Comparison of ENCODE assay signal across 6 cellular contexts in the genomic region with DNA sequence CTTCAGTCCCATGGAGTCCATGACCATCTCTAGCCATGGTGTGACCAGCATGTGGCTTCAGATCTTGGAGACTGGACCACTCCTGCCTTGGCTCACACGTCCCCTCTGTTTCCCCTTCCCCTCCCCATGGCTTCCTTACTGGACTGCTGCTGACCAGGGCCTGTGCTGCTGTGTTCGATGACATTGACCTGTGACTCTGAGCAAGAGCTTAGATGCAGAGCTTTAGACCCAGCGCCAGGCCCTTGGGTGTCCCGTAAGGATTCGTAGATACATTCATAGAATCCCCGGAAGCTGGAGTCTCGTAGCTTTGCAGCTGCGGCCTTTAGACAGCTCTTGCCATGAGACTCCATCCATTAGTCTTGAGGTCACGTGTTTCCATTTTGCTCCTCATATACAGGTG.
DNase-seq lines count a peak whose midpoint lies in the region; ATAC-seq, FAIRE-seq and TF ChIP-seq lines count a peak whose summit lies in the region.
"Not testable (repeated sequence)": the region's sequence is repeated elsewhere in the genome, so short reads cannot be mapped to it uniquely, and the experiment has no call there.

No MANE protein-coding gene starts in this region.

- not testable (repeated sequence) for H2BK5ac ChIP-seq in IMR-90 (ENCODE audit: low read depth, low read length, poor library complexity, severe bottlenecking)

- peaks cover 0 to 12% of the 10 kb centered on the region in 2 experiments; a peak in 1 of 4 replicates for H3K79me1 ChIP-seq in IMR-90 (ENCODE audit: low read depth in 1 of 2, low read length in 2 of 2)

- TF ChIP-seq POLR2A in IMR-90 (IDR thresholded peaks at IDR 0.05; ENCODE audit: low read depth, low read length); K562 (conservative IDR thresholded peaks at IDR 0.05); HepG2 (IDR thresholded peaks at IDR 0.05; ENCODE audit: insufficient read depth in 1 of 2, low read depth in 2 of 2, low read length in 2 of 2); sigmoid colon (IDR thresholded peaks at IDR 0.05): not testable (repeated sequence)

- intact Hi-C loops in IMR-90 (cut with micrococcal nuclease); K562 (cut with micrococcal nuclease); sigmoid colon (cut with DNase I): not testable (repeated sequence)
- intact Hi-C loops in HepG2 (cut with micrococcal nuclease; ENCODE audit: unreplicated experiment) = loop anchor here (5.0 to 10.0 kb wide), 2 partner anchors 45 to 83 kb away; no protein-coding TSS in a partner anchor

- TF ChIP-seq RAD21 in IMR-90 (IDR thresholded peaks at IDR 0.05; ENCODE audit: low read length); K562 (CRISPR knock-in tag; conservative IDR thresholded peaks at IDR 0.05 in 1 of 2, IDR thresholded peaks at IDR 0.05 in 1 of 2); HepG2 (CRISPR knock-in tag; IDR thresholded peaks at IDR 0.05): not testable (repeated sequence)

- not testable (repeated sequence) for H3K36me3 Mint-ChIP-seq in nephron (ENCODE audit: low read depth)

- H3K27ac ChIP-seq in IMR-90 (ENCODE audit: insufficient read depth, low read length); K562 (ENCODE audit: extremely low read depth, low read depth, low read length); HepG2 (ENCODE audit: extremely low read length, insufficient read depth, low read length); sigmoid colon: not testable (repeated sequence)
- H3K27ac ChIP-seq in urinary bladder (ENCODE audit: low read depth) = peak overlapping the region; percentile 35

- H3K27me3 Mint-ChIP-seq in nephron (ENCODE audit: low read depth) = peaks cover 21% of the 10 kb centered on the region

- in situ Hi-C loops in IMR-90 (cut with MboI; ENCODE audit: low sequenced_read_pairs); K562 (cut with MboI); HepG2 (cut with HindIII; ENCODE audit: extremely low pct_ligation_motif_present, low pct_unique_long_range_greater_than_20kb): not testable (repeated sequence)

- TF ChIP-seq CTCF in IMR-90 (conservative IDR thresholded peaks at IDR 0.05; ENCODE audit: low read depth, low read length); K562 (IDR thresholded peaks at IDR 0.05 in 2 of 3, conservative IDR thresholded peaks at IDR 0.05 in 1 of 3; ENCODE audit: insufficient read depth in 2 of 3, low read depth in 1 of 3, low read length in 3 of 3); HepG2 (CRISPR knock-in tag; IDR thresholded peaks at IDR 0.05); nephron (IDR thresholded peaks at IDR 0.05; ENCODE audit: unreplicated experiment in 3 of 3); sigmoid colon (IDR thresholded peaks at IDR 0.05): not testable (repeated sequence)

- BruUV-seq in IMR-90 (replicated peaks; lab: Mats Ljungman, UMichigan); K562 (replicated peaks; lab: Mats Ljungman, UMichigan); HepG2 (replicated peaks; lab: Mats Ljungman, UMichigan): not testable (repeated sequence)

- peak overlapping the region; percentile 99; the same call in 1 of the 2 replicates for H2BK120ac ChIP-seq in IMR-90 (ENCODE audit: low read depth, low read length)

- DNase-seq in IMR-90; K562 (ENCODE audit: extremely low read depth in 1 of 4, low spot score in 3 of 4); HepG2 (ENCODE audit: low spot score): not testable (repeated sequence)
- peak; percentile 37 for DNase-seq in sigmoid colon

- peaks cover 38% of the 10 kb centered on the region for H3K4me1 Mint-ChIP-seq in nephron

- H3K14ac ChIP-seq in IMR-90 (replicated peaks; ENCODE audit: low read depth, low read length) = not testable (repeated sequence)

- peak overlapping the region; percentile 70 for H2BK20ac ChIP-seq in IMR-90 (ENCODE audit: low read depth, low read length)

- POLR2A ChIA-PET in IMR-90 (lab: Charles Lee; ENCODE audit: unreplicated experiment); K562 (lab: Yijun Ruan, JAX); HepG2 (lab: Yijun Ruan, JAX): not testable (repeated sequence)

- not testable (repeated sequence) for H3K4me3 ChIP-seq in IMR-90 (ENCODE audit: insufficient read depth, low read depth, low read length); K562; HepG2 (replicated peaks in 1 of 3; ENCODE audit: insufficient read depth in 1 of 3, low read depth in 2 of 3, low read length in 3 of 3); sigmoid colon; urinary bladder (ENCODE audit: low read depth, low read length)

- CTCF ChIA-PET in IMR-90 (lab: Yijun Ruan, JAX); K562 (lab: Yijun Ruan, JAX; ENCODE audit: low intra/inter-chr PET ratio); HepG2 (lab: Yijun Ruan, JAX; ENCODE audit: low intra/inter-chr PET ratio, low total read pairs): not testable (repeated sequence)

- WGBS in IMR-90 (ENCODE audit: extremely low coverage in 2 of 2, insufficient read length in 1 of 2), 2 experiments = 100% methylated on average over 3 of the region's 9 CpGs; no CpG with 5 or more reads in 1 of the 2 experiments
- 63% methylated on average over 7 of the region's 9 CpGs for WGBS in K562 (ENCODE audit: insufficient coverage, low coverage, missing lambda C conversion rate)
- WGBS in HepG2 (ENCODE audit: low lambda C conversion rate) = 89% methylated on average over 9 of the region's 9 CpGs
- WGBS in sigmoid colon, 2 donors = 94 to 96% methylated on average over 9 of the region's 9 CpGs
- WGBS in urinary bladder = 94% methylated on average over 9 of the region's 9 CpGs

- not testable (repeated sequence) for H3K23ac ChIP-seq in IMR-90 (ENCODE audit: low read depth, low read length)

- dilution Hi-C loops in IMR-90 (cut with HindIII; ENCODE audit: low sequenced_read_pairs, unreplicated experiment) = not testable (repeated sequence)

- H3K4me2 ChIP-seq in IMR-90 (ENCODE audit: low read depth, low read length); K562 (ENCODE audit: insufficient read depth, low read length); HepG2 (ENCODE audit: low read depth, low read length): not testable (repeated sequence)

- not testable (repeated sequence) for H3K9ac ChIP-seq in IMR-90 (ENCODE audit: low read depth, low read length); K562 (ENCODE audit: insufficient read depth in 1 of 2, low read depth in 2 of 2, low read length in 2 of 2); HepG2 (ENCODE audit: insufficient read depth, low read depth, low read length)

- H3K9me3 ChIP-seq in IMR-90 (ENCODE audit: control insufficient read depth, insufficient read depth, low read length); K562 (replicated peaks; ENCODE audit: control insufficient read depth, insufficient read depth, low read depth, low read length); HepG2 (ENCODE audit: low read length); sigmoid colon: not testable (repeated sequence)

- H4K8ac ChIP-seq in IMR-90 (ENCODE audit: low read depth in 2 of 2, low read length in 2 of 2) = not testable (repeated sequence)

- H3K27ac Mint-ChIP-seq in nephron = peak overlapping the region in 2 of 3 experiments; percentile 58 to 68

- H3K9me3 Mint-ChIP-seq in nephron = not testable (repeated sequence)

- peak overlapping the region; percentile 37; the same call in 1 of the 2 replicates for H3K18ac ChIP-seq in IMR-90 (ENCODE audit: low read depth, low read length)

- H3K4ac ChIP-seq in IMR-90 (ENCODE audit: low read depth, low read length) = peak overlapping the region; percentile 55; the same call in 1 of the 2 replicates

- H3K79me2 ChIP-seq in K562 (ENCODE audit: control insufficient read depth, insufficient read depth, low read length); HepG2 (ENCODE audit: insufficient read depth, low read length): not testable (repeated sequence)

- not testable (repeated sequence) for H2AFZ ChIP-seq in IMR-90 (replicated peaks; ENCODE audit: low read length, poor library complexity); K562 (ENCODE audit: low read depth, low read length); HepG2 (ENCODE audit: low read length)

- not testable (repeated sequence) for H4K5ac ChIP-seq in IMR-90 (ENCODE audit: low read depth, low read length)

- not testable (repeated sequence) for H2AK9ac ChIP-seq in IMR-90 (replicated peaks; ENCODE audit: low read depth, low read length, poor library complexity)

- FAIRE-seq in K562 (lab: Jason Lieb, UNC); HepG2 (lab: Jason Lieb, UNC): not testable (repeated sequence)

- H2AK5ac ChIP-seq in IMR-90 (ENCODE audit: low read depth, low read length) = peak overlapping the region; percentile 100; the same call in 1 of the 2 replicates

- H3K27me3 ChIP-seq in IMR-90 (ENCODE audit: control insufficient read depth, insufficient read depth, low read length); HepG2 (ENCODE audit: control insufficient read depth in 1 of 2, insufficient read depth in 2 of 2, low read length in 2 of 2); sigmoid colon: not testable (repeated sequence)
- peaks cover 0 to 41% of the 10 kb centered on the region in 2 experiments; a peak in 3 of 5 replicates for H3K27me3 ChIP-seq in K562 (ENCODE audit: control insufficient read depth in 2 of 2, insufficient read depth in 2 of 2, low read length in 2 of 2)

- H3K56ac ChIP-seq in IMR-90 (ENCODE audit: extremely low read depth, insufficient read depth, low read length) = not testable (repeated sequence)

- ATAC-seq in IMR-90 (ENCODE audit: low read depth); K562; HepG2: not testable (repeated sequence)

- peaks cover 23% of the 10 kb centered on the region for H3K4me1 ChIP-seq in IMR-90 (ENCODE audit: control insufficient read depth, insufficient read depth, low read length)
- peaks cover 0 to 28% of the 10 kb centered on the region in 2 experiments; a peak in 2 of 5 replicates for H3K4me1 ChIP-seq in K562 (replicated peaks in 1 of 2; ENCODE audit: control insufficient read depth in 2 of 2, insufficient read depth in 2 of 2, low read length in 2 of 2)
- peaks cover 58% of the 10 kb centered on the region for H3K4me1 ChIP-seq in HepG2 (ENCODE audit: insufficient read depth, low read length)
- H3K4me1 ChIP-seq in sigmoid colon = peaks cover 0 to 17% (median 14%) of the 10 kb centered on the region in 4 donors
- not testable (repeated sequence) for H3K4me1 ChIP-seq in urinary bladder (ENCODE audit: insufficient read depth)

- H4K20me1 ChIP-seq in IMR-90 (ENCODE audit: insufficient read depth, low read length); K562 (replicated peaks; ENCODE audit: control insufficient read depth, insufficient read depth, low read length); HepG2 (ENCODE audit: insufficient read depth, low read length): not testable (repeated sequence)

- TF ChIP-seq EP300 in K562 (IDR thresholded peaks at IDR 0.05; ENCODE audit: low read length); HepG2 (IDR thresholded peaks at IDR 0.05; ENCODE audit: low read depth in 2 of 2, low read length in 2 of 2); HepG2 (CRISPR knock-in tag; IDR thresholded peaks at IDR 0.05; ENCODE audit: borderline replicate concordance); sigmoid colon (IDR thresholded peaks at IDR 0.05): not testable (repeated sequence)

- H2BK15ac ChIP-seq in IMR-90 (ENCODE audit: low read depth, low read length) = not testable (repeated sequence)

- peaks cover 22% of the 10 kb centered on the region for H3K9me1 ChIP-seq in IMR-90 (ENCODE audit: insufficient read depth, low read length)
- not testable (repeated sequence) for H3K9me1 ChIP-seq in K562 (ENCODE audit: control insufficient read depth, insufficient read depth, low read length)

- H4K91ac ChIP-seq in IMR-90 (ENCODE audit: insufficient read depth, low read depth, low read length) = peak overlapping the region; percentile 100

- H3K4me3 Mint-ChIP-seq in nephron = not testable (repeated sequence)

- H3K36me3 ChIP-seq in IMR-90 (ENCODE audit: control insufficient read depth, insufficient read depth, low read length); K562 (ENCODE audit: control insufficient read depth, insufficient read depth, low read length); HepG2 (replicated peaks in 1 of 2; ENCODE audit: control insufficient read depth in 1 of 2, insufficient read depth in 2 of 2, low read length in 2 of 2); sigmoid colon; urinary bladder (ENCODE audit: insufficient read depth): not testable (repeated sequence)
